In the genomic region with DNA sequence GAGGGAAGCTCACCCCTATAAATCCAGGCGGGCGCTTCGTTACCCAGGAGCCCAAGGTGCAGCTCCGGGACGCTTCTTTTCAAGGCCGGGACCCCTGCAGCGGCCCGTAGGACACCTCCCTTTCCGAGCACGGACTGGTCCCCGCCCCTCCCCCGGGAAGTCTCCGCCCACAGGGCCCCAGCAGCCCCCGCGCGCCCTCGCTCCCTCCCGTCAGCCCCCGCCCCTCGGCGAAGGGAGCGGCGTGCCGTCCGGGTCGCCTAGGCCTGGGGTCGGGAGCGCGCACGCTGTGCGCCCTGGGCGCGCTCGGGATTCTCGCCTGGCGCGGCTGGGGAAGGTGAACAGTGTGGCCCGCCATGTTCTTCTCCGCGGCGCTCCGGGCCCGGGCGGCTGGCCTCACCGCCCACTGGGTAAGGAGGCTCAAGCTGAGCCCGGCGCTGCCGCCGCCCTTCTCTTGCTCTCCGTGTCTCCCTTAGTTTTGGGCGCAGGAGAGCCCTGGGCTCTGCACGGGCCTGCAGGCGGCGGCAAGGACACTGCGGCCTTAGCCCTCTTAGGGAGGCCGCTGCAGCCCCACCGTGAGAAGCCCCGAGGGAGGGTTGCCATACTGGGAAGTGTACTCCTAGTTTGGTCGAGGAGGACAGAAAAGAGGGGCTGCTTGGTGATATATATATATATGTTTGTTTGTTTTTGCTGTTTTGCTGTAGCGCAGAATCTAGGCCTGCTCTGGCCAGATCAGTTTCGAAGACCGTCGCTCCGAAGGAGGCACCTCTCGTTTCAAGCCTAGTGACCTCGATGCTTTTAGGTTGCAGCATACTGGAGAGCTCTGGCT, we compare ENCODE assay signal across 1 cellular context.
TF ChIP-seq lines count a peak whose summit lies in the region.

A gene (plus strand): TSS at position 309 of the 826 bp plus-strand sequence. CDS start 45 bp downstream, at position 354.

TF ChIP-seq in HepG2, 621 proteins besides CTCF, POLR2A, EP300 and RAD21 (continued from another document and continues in another):
- TF ChIP-seq, protein P1, sequence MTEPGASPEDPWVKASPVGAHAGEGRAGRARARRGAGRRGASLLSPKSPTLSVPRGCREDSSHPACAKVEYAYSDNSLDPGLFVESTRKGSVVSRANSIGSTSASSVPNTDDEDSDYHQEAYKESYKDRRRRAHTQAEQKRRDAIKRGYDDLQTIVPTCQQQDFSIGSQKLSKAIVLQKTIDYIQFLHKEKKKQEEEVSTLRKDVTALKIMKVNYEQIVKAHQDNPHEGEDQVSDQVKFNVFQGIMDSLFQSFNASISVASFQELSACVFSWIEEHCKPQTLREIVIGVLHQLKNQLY (CRISPR knock-in tag; IDR thresholded peaks at IDR 0.05), result peak; percentile 35; the same call in 1 of the 2 replicates
- TF ChIP-seq ZNF556 (CRISPR knock-in tag; IDR thresholded peaks at IDR 0.05; ENCODE audit: borderline replicate concordance) (peak; percentile 92; the same call in 1 of the 2 replicates), HMGA1 (CRISPR knock-in tag; conservative IDR thresholded peaks at IDR 0.05) (no peak), MEF2D (CRISPR knock-in tag; IDR thresholded peaks at IDR 0.05) (peak; percentile 41; the same call in 1 of the 2 replicates), ZBTB7B (CRISPR knock-in tag; IDR thresholded peaks at IDR 0.05) (peak; percentile 65), BHLHE40 (IDR thresholded peaks at IDR 0.05; ENCODE audit: low read length) (peak; percentile 61), HOXA9 (CRISPR knock-in tag; IDR thresholded peaks at IDR 0.05; ENCODE audit: borderline replicate concordance) (no peak), RBM22 (optimal IDR thresholded peaks at IDR 0.05; ENCODE audit: low read length) (no peak), ZSCAN31 (CRISPR knock-in tag; IDR thresholded peaks at IDR 0.05; ENCODE audit: low read depth) (no peak), ZMYM2 (CRISPR knock-in tag; IDR thresholded peaks at IDR 0.05) (no peak), SRF (IDR thresholded peaks at IDR 0.05; ENCODE audit: low read depth, low read length) (no peak), ZBTB7A (CRISPR knock-in tag; IDR thresholded peaks at IDR 0.05) (peak; percentile 69), BORCS8-MEF2B (CRISPR knock-in tag; IDR thresholded peaks at IDR 0.05) (peak; percentile 84), TGIF2 (CRISPR knock-in tag; IDR thresholded peaks at IDR 0.05) (peak; percentile 54; the same call in 1 of the 2 replicates), ZBTB8A (CRISPR knock-in tag; IDR thresholded peaks at IDR 0.05; ENCODE audit: borderline replicate concordance, low read depth) (no peak), NFKB2 (CRISPR knock-in tag; IDR thresholded peaks at IDR 0.05; ENCODE audit: borderline replicate concordance) (peak; percentile 91; the same call in 1 of the 2 replicates), KLF6 (CRISPR knock-in tag; IDR thresholded peaks at IDR 0.05) (peak; percentile 55; the same call in 1 of the 2 replicates), MYNN (CRISPR knock-in tag; IDR thresholded peaks at IDR 0.05; ENCODE audit: low read depth) (no peak), ZZZ3 (CRISPR knock-in tag; IDR thresholded peaks at IDR 0.05; ENCODE audit: borderline replicate concordance) (no peak), ZNF761 (CRISPR knock-in tag; conservative IDR thresholded peaks at IDR 0.05) (peak; percentile 88; the same call in 1 of the 2 replicates), SIN3B (IDR thresholded peaks at IDR 0.05; ENCODE audit: low read length) (no peak)
- TF ChIP-seq, protein P2, sequence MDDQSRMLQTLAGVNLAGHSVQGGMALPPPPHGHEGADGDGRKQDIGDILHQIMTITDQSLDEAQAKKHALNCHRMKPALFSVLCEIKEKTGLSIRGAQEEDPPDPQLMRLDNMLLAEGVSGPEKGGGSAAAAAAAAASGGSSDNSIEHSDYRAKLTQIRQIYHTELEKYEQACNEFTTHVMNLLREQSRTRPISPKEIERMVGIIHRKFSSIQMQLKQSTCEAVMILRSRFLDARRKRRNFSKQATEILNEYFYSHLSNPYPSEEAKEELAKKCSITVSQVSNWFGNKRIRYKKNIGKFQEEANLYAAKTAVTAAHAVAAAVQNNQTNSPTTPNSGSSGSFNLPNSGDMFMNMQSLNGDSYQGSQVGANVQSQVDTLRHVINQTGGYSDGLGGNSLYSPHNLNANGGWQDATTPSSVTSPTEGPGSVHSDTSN (CRISPR knock-in tag; IDR thresholded peaks at IDR 0.05; ENCODE audit: borderline replicate concordance), result no peak
- TF ChIP-seq, protein P3, sequence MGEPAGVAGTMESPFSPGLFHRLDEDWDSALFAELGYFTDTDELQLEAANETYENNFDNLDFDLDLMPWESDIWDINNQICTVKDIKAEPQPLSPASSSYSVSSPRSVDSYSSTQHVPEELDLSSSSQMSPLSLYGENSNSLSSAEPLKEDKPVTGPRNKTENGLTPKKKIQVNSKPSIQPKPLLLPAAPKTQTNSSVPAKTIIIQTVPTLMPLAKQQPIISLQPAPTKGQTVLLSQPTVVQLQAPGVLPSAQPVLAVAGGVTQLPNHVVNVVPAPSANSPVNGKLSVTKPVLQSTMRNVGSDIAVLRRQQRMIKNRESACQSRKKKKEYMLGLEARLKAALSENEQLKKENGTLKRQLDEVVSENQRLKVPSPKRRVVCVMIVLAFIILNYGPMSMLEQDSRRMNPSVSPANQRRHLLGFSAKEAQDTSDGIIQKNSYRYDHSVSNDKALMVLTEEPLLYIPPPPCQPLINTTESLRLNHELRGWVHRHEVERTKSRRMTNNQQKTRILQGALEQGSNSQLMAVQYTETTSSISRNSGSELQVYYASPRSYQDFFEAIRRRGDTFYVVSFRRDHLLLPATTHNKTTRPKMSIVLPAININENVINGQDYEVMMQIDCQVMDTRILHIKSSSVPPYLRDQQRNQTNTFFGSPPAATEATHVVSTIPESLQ (CRISPR knock-in tag; conservative IDR thresholded peaks at IDR 0.05), result no peak
- TF ChIP-seq, protein P4, sequence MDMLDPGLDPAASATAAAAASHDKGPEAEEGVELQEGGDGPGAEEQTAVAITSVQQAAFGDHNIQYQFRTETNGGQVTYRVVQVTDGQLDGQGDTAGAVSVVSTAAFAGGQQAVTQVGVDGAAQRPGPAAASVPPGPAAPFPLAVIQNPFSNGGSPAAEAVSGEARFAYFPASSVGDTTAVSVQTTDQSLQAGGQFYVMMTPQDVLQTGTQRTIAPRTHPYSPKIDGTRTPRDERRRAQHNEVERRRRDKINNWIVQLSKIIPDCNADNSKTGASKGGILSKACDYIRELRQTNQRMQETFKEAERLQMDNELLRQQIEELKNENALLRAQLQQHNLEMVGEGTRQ (IDR thresholded peaks at IDR 0.05; ENCODE audit: low read depth, low read length), result no peak
- TF ChIP-seq, protein P4 (CRISPR knock-in tag; IDR thresholded peaks at IDR 0.05; ENCODE audit: borderline replicate concordance), result peak; percentile 27; the same call in 1 of the 2 replicates
- TF ChIP-seq, protein P5, sequence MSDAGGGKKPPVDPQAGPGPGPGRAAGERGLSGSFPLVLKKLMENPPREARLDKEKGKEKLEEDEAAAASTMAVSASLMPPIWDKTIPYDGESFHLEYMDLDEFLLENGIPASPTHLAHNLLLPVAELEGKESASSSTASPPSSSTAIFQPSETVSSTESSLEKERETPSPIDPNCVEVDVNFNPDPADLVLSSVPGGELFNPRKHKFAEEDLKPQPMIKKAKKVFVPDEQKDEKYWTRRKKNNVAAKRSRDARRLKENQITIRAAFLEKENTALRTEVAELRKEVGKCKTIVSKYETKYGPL (CRISPR knock-in tag; IDR thresholded peaks at IDR 0.05), result no peak
- TF ChIP-seq, protein P6, sequence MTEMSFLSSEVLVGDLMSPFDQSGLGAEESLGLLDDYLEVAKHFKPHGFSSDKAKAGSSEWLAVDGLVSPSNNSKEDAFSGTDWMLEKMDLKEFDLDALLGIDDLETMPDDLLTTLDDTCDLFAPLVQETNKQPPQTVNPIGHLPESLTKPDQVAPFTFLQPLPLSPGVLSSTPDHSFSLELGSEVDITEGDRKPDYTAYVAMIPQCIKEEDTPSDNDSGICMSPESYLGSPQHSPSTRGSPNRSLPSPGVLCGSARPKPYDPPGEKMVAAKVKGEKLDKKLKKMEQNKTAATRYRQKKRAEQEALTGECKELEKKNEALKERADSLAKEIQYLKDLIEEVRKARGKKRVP (CRISPR knock-in tag; IDR thresholded peaks at IDR 0.05), result no peak
- TF ChIP-seq, protein P7, sequence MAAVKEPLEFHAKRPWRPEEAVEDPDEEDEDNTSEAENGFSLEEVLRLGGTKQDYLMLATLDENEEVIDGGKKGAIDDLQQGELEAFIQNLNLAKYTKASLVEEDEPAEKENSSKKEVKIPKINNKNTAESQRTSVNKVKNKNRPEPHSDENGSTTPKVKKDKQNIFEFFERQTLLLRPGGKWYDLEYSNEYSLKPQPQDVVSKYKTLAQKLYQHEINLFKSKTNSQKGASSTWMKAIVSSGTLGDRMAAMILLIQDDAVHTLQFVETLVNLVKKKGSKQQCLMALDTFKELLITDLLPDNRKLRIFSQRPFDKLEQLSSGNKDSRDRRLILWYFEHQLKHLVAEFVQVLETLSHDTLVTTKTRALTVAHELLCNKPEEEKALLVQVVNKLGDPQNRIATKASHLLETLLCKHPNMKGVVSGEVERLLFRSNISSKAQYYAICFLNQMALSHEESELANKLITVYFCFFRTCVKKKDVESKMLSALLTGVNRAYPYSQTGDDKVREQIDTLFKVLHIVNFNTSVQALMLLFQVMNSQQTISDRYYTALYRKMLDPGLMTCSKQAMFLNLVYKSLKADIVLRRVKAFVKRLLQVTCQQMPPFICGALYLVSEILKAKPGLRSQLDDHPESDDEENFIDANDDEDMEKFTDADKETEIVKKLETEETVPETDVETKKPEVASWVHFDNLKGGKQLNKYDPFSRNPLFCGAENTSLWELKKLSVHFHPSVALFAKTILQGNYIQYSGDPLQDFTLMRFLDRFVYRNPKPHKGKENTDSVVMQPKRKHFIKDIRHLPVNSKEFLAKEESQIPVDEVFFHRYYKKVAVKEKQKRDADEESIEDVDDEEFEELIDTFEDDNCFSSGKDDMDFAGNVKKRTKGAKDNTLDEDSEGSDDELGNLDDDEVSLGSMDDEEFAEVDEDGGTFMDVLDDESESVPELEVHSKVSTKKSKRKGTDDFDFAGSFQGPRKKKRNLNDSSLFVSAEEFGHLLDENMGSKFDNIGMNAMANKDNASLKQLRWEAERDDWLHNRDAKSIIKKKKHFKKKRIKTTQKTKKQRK (IDR thresholded peaks at IDR 0.05; ENCODE audit: low read length), result no peak
- TF ChIP-seq, protein P8, sequence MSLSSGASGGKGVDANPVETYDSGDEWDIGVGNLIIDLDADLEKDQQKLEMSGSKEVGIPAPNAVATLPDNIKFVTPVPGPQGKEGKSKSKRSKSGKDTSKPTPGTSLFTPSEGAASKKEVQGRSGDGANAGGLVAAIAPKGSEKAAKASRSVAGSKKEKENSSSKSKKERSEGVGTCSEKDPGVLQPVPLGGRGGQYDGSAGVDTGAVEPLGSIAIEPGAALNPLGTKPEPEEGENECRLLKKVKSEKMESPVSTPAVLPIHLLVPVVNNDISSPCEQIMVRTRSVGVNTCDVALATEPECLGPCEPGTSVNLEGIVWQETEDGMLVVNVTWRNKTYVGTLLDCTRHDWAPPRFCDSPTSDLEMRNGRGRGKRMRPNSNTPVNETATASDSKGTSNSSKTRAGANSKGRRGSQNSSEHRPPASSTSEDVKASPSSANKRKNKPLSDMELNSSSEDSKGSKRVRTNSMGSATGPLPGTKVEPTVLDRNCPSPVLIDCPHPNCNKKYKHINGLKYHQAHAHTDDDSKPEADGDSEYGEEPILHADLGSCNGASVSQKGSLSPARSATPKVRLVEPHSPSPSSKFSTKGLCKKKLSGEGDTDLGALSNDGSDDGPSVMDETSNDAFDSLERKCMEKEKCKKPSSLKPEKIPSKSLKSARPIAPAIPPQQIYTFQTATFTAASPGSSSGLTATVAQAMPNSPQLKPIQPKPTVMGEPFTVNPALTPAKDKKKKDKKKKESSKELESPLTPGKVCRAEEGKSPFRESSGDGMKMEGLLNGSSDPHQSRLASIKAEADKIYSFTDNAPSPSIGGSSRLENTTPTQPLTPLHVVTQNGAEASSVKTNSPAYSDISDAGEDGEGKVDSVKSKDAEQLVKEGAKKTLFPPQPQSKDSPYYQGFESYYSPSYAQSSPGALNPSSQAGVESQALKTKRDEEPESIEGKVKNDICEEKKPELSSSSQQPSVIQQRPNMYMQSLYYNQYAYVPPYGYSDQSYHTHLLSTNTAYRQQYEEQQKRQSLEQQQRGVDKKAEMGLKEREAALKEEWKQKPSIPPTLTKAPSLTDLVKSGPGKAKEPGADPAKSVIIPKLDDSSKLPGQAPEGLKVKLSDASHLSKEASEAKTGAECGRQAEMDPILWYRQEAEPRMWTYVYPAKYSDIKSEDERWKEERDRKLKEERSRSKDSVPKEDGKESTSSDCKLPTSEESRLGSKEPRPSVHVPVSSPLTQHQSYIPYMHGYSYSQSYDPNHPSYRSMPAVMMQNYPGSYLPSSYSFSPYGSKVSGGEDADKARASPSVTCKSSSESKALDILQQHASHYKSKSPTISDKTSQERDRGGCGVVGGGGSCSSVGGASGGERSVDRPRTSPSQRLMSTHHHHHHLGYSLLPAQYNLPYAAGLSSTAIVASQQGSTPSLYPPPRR (CRISPR knock-in tag; IDR thresholded peaks at IDR 0.05; ENCODE audit: borderline replicate concordance), result peak; percentile 42; the same call in 1 of the 2 replicates
- TF ChIP-seq, protein P9, sequence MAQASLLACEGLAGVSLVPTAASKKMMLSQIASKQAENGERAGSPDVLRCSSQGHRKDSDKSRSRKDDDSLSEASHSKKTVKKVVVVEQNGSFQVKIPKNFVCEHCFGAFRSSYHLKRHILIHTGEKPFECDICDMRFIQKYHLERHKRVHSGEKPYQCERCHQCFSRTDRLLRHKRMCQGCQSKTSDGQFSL (CRISPR knock-in tag; IDR thresholded peaks at IDR 0.05), result no peak
- TF ChIP-seq, protein P10, sequence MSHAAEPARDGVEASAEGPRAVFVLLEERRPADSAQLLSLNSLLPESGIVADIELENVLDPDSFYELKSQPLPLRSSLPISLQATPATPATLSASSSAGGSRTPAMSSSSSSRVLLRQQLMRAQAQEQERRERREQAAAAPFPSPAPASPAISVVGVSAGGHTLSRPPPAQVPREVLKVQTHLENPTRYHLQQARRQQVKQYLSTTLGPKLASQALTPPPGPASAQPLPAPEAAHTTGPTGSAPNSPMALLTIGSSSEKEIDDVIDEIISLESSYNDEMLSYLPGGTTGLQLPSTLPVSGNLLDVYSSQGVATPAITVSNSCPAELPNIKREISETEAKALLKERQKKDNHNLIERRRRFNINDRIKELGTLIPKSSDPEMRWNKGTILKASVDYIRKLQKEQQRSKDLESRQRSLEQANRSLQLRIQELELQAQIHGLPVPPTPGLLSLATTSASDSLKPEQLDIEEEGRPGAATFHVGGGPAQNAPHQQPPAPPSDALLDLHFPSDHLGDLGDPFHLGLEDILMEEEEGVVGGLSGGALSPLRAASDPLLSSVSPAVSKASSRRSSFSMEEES (CRISPR knock-in tag; IDR thresholded peaks at IDR 0.05), result 0 out of 2 replicates have a peak, but pooled peaks have one; percentile 36
- TF ChIP-seq, protein P11, sequence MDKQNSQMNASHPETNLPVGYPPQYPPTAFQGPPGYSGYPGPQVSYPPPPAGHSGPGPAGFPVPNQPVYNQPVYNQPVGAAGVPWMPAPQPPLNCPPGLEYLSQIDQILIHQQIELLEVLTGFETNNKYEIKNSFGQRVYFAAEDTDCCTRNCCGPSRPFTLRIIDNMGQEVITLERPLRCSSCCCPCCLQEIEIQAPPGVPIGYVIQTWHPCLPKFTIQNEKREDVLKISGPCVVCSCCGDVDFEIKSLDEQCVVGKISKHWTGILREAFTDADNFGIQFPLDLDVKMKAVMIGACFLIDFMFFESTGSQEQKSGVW (CRISPR knock-in tag; IDR thresholded peaks at IDR 0.05; ENCODE audit: borderline replicate concordance), result 0 out of 2 replicates have a peak, but pooled peaks have one; percentile 28
